Comparison of ENCODE assay signal across 1 cellular context in genomic region chr20:48667889-48668413, GRCh38.
TF ChIP-seq lines count a peak whose summit lies in the region.

No MANE protein-coding gene starts in this region.

TF ChIP-seq in HepG2, 621 proteins besides CTCF, POLR2A, EP300 and RAD21 (continued from another document and continues in another):
- no peak for TF ChIP-seq NCOA2 (CRISPR knock-in tag; IDR thresholded peaks at IDR 0.05)
- no peak for TF ChIP-seq ZBTB25 (CRISPR knock-in tag; IDR thresholded peaks at IDR 0.05)
- TF ChIP-seq ZNF713 (CRISPR knock-in tag; IDR thresholded peaks at IDR 0.05): no peak
- TF ChIP-seq ZNF687 (CRISPR knock-in tag; IDR thresholded peaks at IDR 0.05): peak; percentile 76
- TF ChIP-seq STAG1 (CRISPR knock-in tag; IDR thresholded peaks at IDR 0.05): no peak
- TF ChIP-seq ZNF839 (CRISPR knock-in tag; IDR thresholded peaks at IDR 0.05; ENCODE audit: borderline replicate concordance): no peak
- no peak for TF ChIP-seq ZC3H13 (CRISPR knock-in tag; IDR thresholded peaks at IDR 0.05)
- no peak for TF ChIP-seq PLSCR1 (CRISPR knock-in tag; IDR thresholded peaks at IDR 0.05; ENCODE audit: borderline replicate concordance)
- TF ChIP-seq ZNF589 (CRISPR knock-in tag; conservative IDR thresholded peaks at IDR 0.05): no peak
- no peak for TF ChIP-seq ZNF552 (CRISPR knock-in tag; IDR thresholded peaks at IDR 0.05; ENCODE audit: borderline replicate concordance)
- no peak for TF ChIP-seq ZNF446 (CRISPR knock-in tag; IDR thresholded peaks at IDR 0.05)
- TF ChIP-seq ZNF256 (CRISPR knock-in tag; conservative IDR thresholded peaks at IDR 0.05): no peak
- 0 out of 2 replicates have a peak, but pooled peaks have one; percentile 24 for TF ChIP-seq SAFB2 (CRISPR knock-in tag; IDR thresholded peaks at IDR 0.05; ENCODE audit: borderline replicate concordance, low read depth)
- TF ChIP-seq, protein P1, sequence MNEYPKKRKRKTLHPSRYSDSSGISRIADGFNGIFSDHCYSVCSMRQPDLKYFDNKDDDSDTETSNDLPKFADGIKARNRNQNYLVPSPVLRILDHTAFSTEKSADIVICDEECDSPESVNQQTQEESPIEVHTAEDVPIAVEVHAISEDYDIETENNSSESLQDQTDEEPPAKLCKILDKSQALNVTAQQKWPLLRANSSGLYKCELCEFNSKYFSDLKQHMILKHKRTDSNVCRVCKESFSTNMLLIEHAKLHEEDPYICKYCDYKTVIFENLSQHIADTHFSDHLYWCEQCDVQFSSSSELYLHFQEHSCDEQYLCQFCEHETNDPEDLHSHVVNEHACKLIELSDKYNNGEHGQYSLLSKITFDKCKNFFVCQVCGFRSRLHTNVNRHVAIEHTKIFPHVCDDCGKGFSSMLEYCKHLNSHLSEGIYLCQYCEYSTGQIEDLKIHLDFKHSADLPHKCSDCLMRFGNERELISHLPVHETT (CRISPR knock-in tag; conservative IDR thresholded peaks at IDR 0.05): no peak
- TF ChIP-seq ZNF30 (CRISPR knock-in tag; IDR thresholded peaks at IDR 0.05): no peak
- TF ChIP-seq MYC (CRISPR knock-in tag; IDR thresholded peaks at IDR 0.05; ENCODE audit: borderline replicate concordance): peak; percentile 61; the same call in 1 of the 2 replicates
- no peak for TF ChIP-seq RELA (CRISPR knock-in tag; IDR thresholded peaks at IDR 0.05)
- no peak for TF ChIP-seq ZNF124 (CRISPR knock-in tag; IDR thresholded peaks at IDR 0.05)
- no peak for TF ChIP-seq ZNF781 (CRISPR knock-in tag; IDR thresholded peaks at IDR 0.05; ENCODE audit: borderline replicate concordance, not compliant biosample characterization)
- TF ChIP-seq ZBTB1 (CRISPR knock-in tag; IDR thresholded peaks at IDR 0.05; ENCODE audit: borderline replicate concordance): no peak
- no peak for TF ChIP-seq FOXK2 (IDR thresholded peaks at IDR 0.05)
- TF ChIP-seq SRY (CRISPR knock-in tag; IDR thresholded peaks at IDR 0.05): no peak
- no peak for TF ChIP-seq CERS6 (CRISPR knock-in tag; IDR thresholded peaks at IDR 0.05)
- TF ChIP-seq ELF4 (CRISPR knock-in tag; IDR thresholded peaks at IDR 0.05; ENCODE audit: borderline replicate concordance): no peak
- TF ChIP-seq TEAD3 (CRISPR knock-in tag; optimal IDR thresholded peaks at IDR 0.05; ENCODE audit: borderline replicate concordance): peak; percentile 51
- TF ChIP-seq ZNF501 (CRISPR knock-in tag; IDR thresholded peaks at IDR 0.05): no peak
- no peak for TF ChIP-seq MTF1 (CRISPR knock-in tag; IDR thresholded peaks at IDR 0.05)
- TF ChIP-seq, protein P2, sequence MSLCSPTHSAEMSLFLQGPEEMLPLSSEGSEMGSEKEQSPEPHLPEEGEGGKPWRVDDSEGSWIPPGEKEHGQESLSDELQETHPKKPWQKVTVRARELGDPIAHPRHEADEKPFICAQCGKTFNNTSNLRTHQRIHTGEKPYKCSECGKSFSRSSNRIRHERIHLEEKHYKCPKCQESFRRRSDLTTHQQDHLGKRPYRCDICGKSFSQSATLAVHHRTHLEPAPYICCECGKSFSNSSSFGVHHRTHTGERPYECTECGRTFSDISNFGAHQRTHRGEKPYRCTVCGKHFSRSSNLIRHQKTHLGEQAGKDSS (CRISPR knock-in tag; IDR thresholded peaks at IDR 0.05; ENCODE audit: borderline replicate concordance, low read depth): no peak
- TF ChIP-seq, protein P3, sequence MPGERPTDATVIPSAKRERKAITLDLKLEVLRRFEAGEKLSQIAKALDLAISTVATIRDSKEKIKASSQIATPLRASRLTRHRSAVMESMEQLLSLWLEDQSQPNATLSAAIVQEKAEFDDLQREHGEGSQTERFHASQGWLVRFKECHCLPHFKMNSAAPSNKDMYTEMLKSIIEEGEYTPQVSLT (CRISPR knock-in tag; IDR thresholded peaks at IDR 0.05; ENCODE audit: borderline replicate concordance, low read depth): no peak
- TF ChIP-seq ZNF383 (CRISPR knock-in tag; IDR thresholded peaks at IDR 0.05; ENCODE audit: borderline replicate concordance): peak; percentile 88; the same call in 1 of the 2 replicates
- no peak for TF ChIP-seq JDP2 (CRISPR knock-in tag; IDR thresholded peaks at IDR 0.05; ENCODE audit: borderline replicate concordance)
- no peak for TF ChIP-seq SCMH1 (CRISPR knock-in tag; IDR thresholded peaks at IDR 0.05; ENCODE audit: borderline replicate concordance)
- no peak for TF ChIP-seq MAFG (CRISPR knock-in tag; IDR thresholded peaks at IDR 0.05)
- peak; percentile 23; the same call in 1 of the 2 replicates for TF ChIP-seq ZNF777 (CRISPR knock-in tag; IDR thresholded peaks at IDR 0.05)
- TF ChIP-seq RERE (CRISPR knock-in tag; IDR thresholded peaks at IDR 0.05; ENCODE audit: low read depth): no peak
- no peak for TF ChIP-seq REXO4 (CRISPR knock-in tag; IDR thresholded peaks at IDR 0.05; ENCODE audit: borderline replicate concordance)
- TF ChIP-seq ZNF382 (CRISPR knock-in tag; IDR thresholded peaks at IDR 0.05; ENCODE audit: borderline replicate concordance): no peak
- TF ChIP-seq ZNF574 (CRISPR knock-in tag; IDR thresholded peaks at IDR 0.05): 0 out of 2 replicates have a peak, but pooled peaks have one; percentile 24
- TF ChIP-seq CHD4 (IDR thresholded peaks at IDR 0.05; ENCODE audit: borderline replicate concordance, low read length): no peak
- no peak for TF ChIP-seq RFX1 (IDR thresholded peaks at IDR 0.05)
- no peak for TF ChIP-seq ZNF564 (CRISPR knock-in tag; IDR thresholded peaks at IDR 0.05)
- no peak; the same call in 1 of the 2 replicates for TF ChIP-seq HOXA3 (CRISPR knock-in tag; IDR thresholded peaks at IDR 0.05)
